Comparison of ENCODE assay signal across 8 cellular contexts in genomic region chr10:17817316-17817715, GRCh38. TPM values are rescaled to one million over a fixed set of nuclear protein-coding genes. Genes with fewer than 3 reads are reported as not detected.
"Had no signal": no experiment of that assay in that cellular context is flagged by ENCODE, and none has a peak within 500 bp of the region (broad histone marks: within the 10 kb centered on the region; RNA-seq: fewer than 3 reads in every experiment).

No MANE protein-coding gene starts in this region.

- DNase-seq: H9, HCEC 1CT, IMR-90 had no signal

- H2AFZ ChIP-seq: GM23338 had no signal

- H3K4me3 ChIP-seq: GM23338 had no signal

- FAIRE-seq: H1, H54, HTR-8/SVneo had no signal

- H3K4me2 ChIP-seq: GM23338 had no signal

- ATAC-seq: GM23338 had no signal

RNA-seq across cellular contexts. Expression of gene MRC1, which starts 8.2 kb away (rescaled TPM):
- total RNA-seq: GM23338, H9, HT-29, IMR-90 had no signal
- polyA plus RNA-seq: GM23338, IMR-90 had no signal
